Comparison of ENCODE assay signal across 16 cellular contexts in genomic region chr6:9499709-9500108, GRCh38.
"Had no signal": no experiment of that assay in that cellular context is flagged by ENCODE, and none has a peak within 500 bp of the region (broad histone marks: within the 10 kb centered on the region; RNA-seq: fewer than 3 reads in every experiment).

No MANE protein-coding gene starts in this region.

- H3K9me3 ChIP-seq: pancreas, testis had no signal

- H3K4me3 Mint-ChIP-seq: activated CD8-positive, alpha-beta memory T cell treated with anti-CD3 and anti-CD28 coated beads, Interleukin-2, amount 10 ng/mL, durations not matched to agents 7 days and 5 days; activated naive CD8-positive, alpha-beta T cell treated with anti-CD3 and anti-CD28 coated beads for 36 hours; activated T-cell treated with anti-CD3 and anti-CD28 coated beads, Interleukin-2, amount 50 U/mL, for 4 hours; stimulated activated naive CD8-positive, alpha-beta T cell treated with anti-CD3 and anti-CD28 coated beads, Interleukin-15, Interleukin-2, amounts not matched to agents 100 ng/mL and 50 ng/mL, for 24 hours had no signal

- DNase-seq: activated CD4-positive, alpha-beta T cell treated with anti-CD3 and anti-CD28 coated beads, Interleukin-2, amount 50 U/mL, for 4 hours; activated CD8-positive, alpha-beta memory T cell treated with anti-CD3 and anti-CD28 coated beads, Interleukin-2, amount 10 ng/mL, durations not matched to agents 7 days and 5 days; activated gamma-delta T cell; activated naive CD8-positive, alpha-beta T cell treated with anti-CD3 and anti-CD28 coated beads for 36 hours; activated T-cell treated with anti-CD3 and anti-CD28 coated beads, Interleukin-2, amount 50 U/mL, for 4 hours; anterior cingulate cortex; cerebellar nuclear complex; dorsolateral prefrontal cortex; esophagus squamous epithelium; left ventricle myocardium superior; mesendoderm; pancreas; stimulated activated CD4-positive, alpha-beta T cell treated with anti-CD3 and anti-CD28 coated beads, Interleukin-4, amount 100 ng/mL, for 1 hour; stimulated activated CD8-positive, alpha-beta memory T cell treated with anti-CD3 and anti-CD28 coated beads, Interleukin-4, amount 100 ng/mL, for 48 hours; testis had no signal

- H3K36me3 Mint-ChIP-seq: activated CD8-positive, alpha-beta memory T cell treated with anti-CD3 and anti-CD28 coated beads, Interleukin-2, amount 10 ng/mL, durations not matched to agents 7 days and 5 days; activated naive CD8-positive, alpha-beta T cell treated with anti-CD3 and anti-CD28 coated beads for 36 hours had no signal

- H3K4me1 Mint-ChIP-seq: activated CD8-positive, alpha-beta memory T cell treated with anti-CD3 and anti-CD28 coated beads, Interleukin-2, amount 10 ng/mL, durations not matched to agents 7 days and 5 days; activated naive CD8-positive, alpha-beta T cell treated with anti-CD3 and anti-CD28 coated beads for 36 hours had no signal

- H3K4me3 ChIP-seq: dorsolateral prefrontal cortex, esophagus squamous epithelium, pancreas, testis had no signal

- H3K27me3 Mint-ChIP-seq: activated CD8-positive, alpha-beta memory T cell treated with anti-CD3 and anti-CD28 coated beads, Interleukin-2, amount 10 ng/mL, durations not matched to agents 7 days and 5 days; activated naive CD8-positive, alpha-beta T cell treated with anti-CD3 and anti-CD28 coated beads for 36 hours; stimulated activated naive CD8-positive, alpha-beta T cell treated with anti-CD3 and anti-CD28 coated beads, Interleukin-15, Interleukin-2, amounts not matched to agents 100 ng/mL and 50 ng/mL, for 24 hours had no signal

- H3K27ac Mint-ChIP-seq: activated CD8-positive, alpha-beta memory T cell treated with anti-CD3 and anti-CD28 coated beads, Interleukin-2, amount 10 ng/mL, durations not matched to agents 7 days and 5 days; activated naive CD8-positive, alpha-beta T cell treated with anti-CD3 and anti-CD28 coated beads for 36 hours; stimulated activated naive CD8-positive, alpha-beta T cell treated with anti-CD3 and anti-CD28 coated beads, Interleukin-15, Interleukin-2, amounts not matched to agents 100 ng/mL and 50 ng/mL, for 24 hours had no signal

- H3K36me3 ChIP-seq: esophagus squamous epithelium, pancreas had no signal

- H3K4me1 ChIP-seq: pancreas, testis had no signal

- H3K27me3 ChIP-seq: esophagus squamous epithelium, pancreas, testis had no signal

- H3K27ac ChIP-seq: dorsolateral prefrontal cortex, esophagus squamous epithelium, pancreas, testis had no signal
